ENCODE assay signal across 8 cellular contexts in genomic region chr11:12122083-12122482, GRCh38. TPM values are rescaled to one million over a fixed set of nuclear protein-coding genes. Genes with fewer than 3 reads are reported as not detected.
DNase-seq lines count a peak whose midpoint lies in the region; ATAC-seq, FAIRE-seq and TF ChIP-seq lines count a peak whose summit lies in the region.

No MANE protein-coding gene starts in this region.

- H3K27me3 ChIP-seq in SK-N-SH (ENCODE audit: insufficient read depth) (no peaks in the 10 kb centered on the region), keratinocyte (ENCODE audit: control insufficient read depth, extremely low read depth, insufficient read depth, low read length) (no peaks in the 10 kb centered on the region)

- peak overlapping the region; percentile 32; the same call in 1 of the 2 replicates for H3K4me2 ChIP-seq in SK-N-SH
- H3K4me2 ChIP-seq in keratinocyte (ENCODE audit: control insufficient read depth, extremely low read depth, insufficient read depth, low read depth, low read length) = no peak overlapping the region

- H3K79me2 ChIP-seq in SK-N-SH (ENCODE audit: insufficient read depth) (peaks cover 100% of the 10 kb centered on the region), keratinocyte (ENCODE audit: control insufficient read depth, insufficient read depth, low read length) (peaks cover 95% of the 10 kb centered on the region)

- peak; percentile 43 for ATAC-seq in GM21786 (IDR thresholded peaks at IDR 0.05; ENCODE audit: unreplicated experiment)
- ATAC-seq in HG03135 (IDR thresholded peaks at IDR 0.05; ENCODE audit: unreplicated experiment) = no peak
- no peak for ATAC-seq in HG03280 (IDR thresholded peaks at IDR 0.05; ENCODE audit: unreplicated experiment)

- peaks cover under 1 to 25% of the 10 kb centered on the region in 2 experiments for H3K36me3 ChIP-seq in SK-N-SH (replicated peaks in 1 of 2; ENCODE audit: control insufficient read depth in 1 of 2, insufficient read depth in 2 of 2, low read length in 1 of 2)
- H3K36me3 ChIP-seq in keratinocyte (ENCODE audit: control insufficient read depth in 2 of 2, extremely low read depth in 1 of 2, insufficient read depth in 2 of 2, low read length in 2 of 2) = peaks cover 32 to 76% of the 10 kb centered on the region in 2 experiments

- no peaks in the 10 kb centered on the region for H3K9me2 ChIP-seq in SK-N-SH

- CTCF ChIA-PET in SK-N-SH (lab: Yijun Ruan, JAX) = interaction anchor here (0.8 to 1.4 kb wide), 3 partner anchors 13 to 159 kb away, joined by 3 to 8 read pairs (median 3); no protein-coding TSS in a partner anchor

- H3K9me1 ChIP-seq in keratinocyte (ENCODE audit: control insufficient read depth, extremely low read depth, insufficient read depth, low read length) = peaks cover 31% of the 10 kb centered on the region

- no peak for DNase-seq in AG09319 (ENCODE audit: extremely low read depth, low read depth)
- no peak for DNase-seq in SK-N-SH
- no peak for DNase-seq in keratinocyte (ENCODE audit: low read depth, low spot score)
- DNase-seq in activated CD4-positive, CD25-positive, alpha-beta regulatory T cell treated with anti-CD3 and anti-CD28 coated beads, Interleukin-2, amount 50 U/mL, for 72 hours = no peak
- no peak for DNase-seq in amygdala (lab: John Stamatoyannopoulos, UW)

- peaks cover 0 to 50% of the 10 kb centered on the region in 2 experiments; a peak in 2 of 4 replicates for H3K4me1 ChIP-seq in SK-N-SH (ENCODE audit: control insufficient read depth in 1 of 2, insufficient read depth in 2 of 2, low read depth in 1 of 2, low read length in 1 of 2)
- H3K4me1 ChIP-seq in keratinocyte (ENCODE audit: control insufficient read depth, extremely low read depth, insufficient read depth, low read length) = peaks cover 92% of the 10 kb centered on the region

- TF ChIP-seq RAD21 in SK-N-SH (IDR thresholded peaks at IDR 0.05; ENCODE audit: low read length) = 0 out of 2 replicates have a peak, but pooled peaks have one; percentile 32

- H3K9ac ChIP-seq in SK-N-SH (no peak overlapping the region), keratinocyte (ENCODE audit: control insufficient read depth, extremely low read depth, insufficient read depth, low read length) (no peak overlapping the region)

- peak; percentile 32 for TF ChIP-seq CTCF in AG09319 (IDR thresholded peaks at IDR 0.05; ENCODE audit: low read depth, low read length)
- TF ChIP-seq CTCF in SK-N-SH (IDR thresholded peaks at IDR 0.05) = peak; percentile 63
- peak; percentile 65 to 76 (median 73) for TF ChIP-seq CTCF in keratinocyte (optimal IDR thresholded peaks at IDR 0.05 in 1 of 3, IDR thresholded peaks at IDR 0.05 in 1 of 3, conservative IDR thresholded peaks at IDR 0.05 in 1 of 3; ENCODE audit: extremely low read depth in 1 of 3, insufficient read depth in 2 of 3, low read length in 3 of 3)

- POLR2A ChIA-PET in SK-N-SH (lab: Yijun Ruan, JAX) = no interaction called here

- H3F3A ChIP-seq in SK-N-SH (replicated peaks; ENCODE audit: insufficient read depth) = peaks cover 47% of the 10 kb centered on the region

- no peak overlapping the region for H2AFZ ChIP-seq in SK-N-SH (ENCODE audit: low read depth)
- no peak overlapping the region for H2AFZ ChIP-seq in keratinocyte (ENCODE audit: control insufficient read depth, low read length)

- dilution Hi-C loops in keratinocyte (cut with MboI; ENCODE audit: extremely low pct_ligation_motif_present, low sequenced_read_pairs) = no loop called here

- no peak for TF ChIP-seq EP300 in SK-N-SH (IDR thresholded peaks at IDR 0.05; ENCODE audit: borderline replicate concordance in 1 of 2, low read depth in 1 of 2, low read length in 1 of 2)

- no peak for FAIRE-seq in keratinocyte (lab: Jason Lieb, UNC)

- 91% methylated on average over 6 of the region's 6 CpGs for WGBS in SK-N-SH (ENCODE audit: low lambda C conversion rate)

- H3K27ac ChIP-seq in SK-N-SH (ENCODE audit: low read depth in 2 of 2, low read length in 1 of 2) = peak overlapping the region in 1 of 2 experiments; percentile 78; a peak in 2 of 4 replicates
- peak overlapping the region; percentile 59 for H3K27ac ChIP-seq in keratinocyte (ENCODE audit: control insufficient read depth, insufficient read depth, low read length)

- H4K20me1 ChIP-seq in SK-N-SH (ENCODE audit: insufficient read depth) (peaks cover 79% of the 10 kb centered on the region), keratinocyte (ENCODE audit: control insufficient read depth, extremely low read depth, insufficient read depth, low read length) (peaks cover 58% of the 10 kb centered on the region)

- no peak overlapping the region for H3K4me3 ChIP-seq in SK-N-SH (ENCODE audit: low read depth in 2 of 2, low read length in 1 of 2)
- no peak overlapping the region for H3K4me3 ChIP-seq in keratinocyte (ENCODE audit: control insufficient read depth in 2 of 3, extremely low read depth in 1 of 3, insufficient read depth in 2 of 3, low read depth in 1 of 3, low read length in 3 of 3)

- H3K9me3 ChIP-seq in SK-N-SH (no peaks in the 10 kb centered on the region), keratinocyte (ENCODE audit: control insufficient read depth, low read depth, low read length) (no peaks in the 10 kb centered on the region)

TF ChIP-seq in SK-N-SH, 30 proteins besides CTCF, POLR2A, EP300 and RAD21:
- TF ChIP-seq SMC3 (IDR thresholded peaks at IDR 0.05; ENCODE audit: low read depth, low read length) (peak; percentile 24; the same call in 1 of the 2 replicates), MXI1 (IDR thresholded peaks at IDR 0.05; ENCODE audit: low read depth, low read length) (no peak)

RNA-seq across cellular contexts. Expression of gene MICAL2, which starts 11.7 kb away (rescaled TPM):
- 54.6 and 67.9 TPM in 2 replicates for polyA plus RNA-seq in SK-N-SH (2012; rRNA removed)
- 38.0 and 41.1 TPM in 2 replicates for polyA plus RNA-seq in SK-N-SH (2012; cell fraction: cytosol; rRNA removed)
- polyA plus RNA-seq in SK-N-SH (2012; cell fraction: nucleus; rRNA removed) = 76.3 and 84.6 TPM in 2 replicates
- polyA plus RNA-seq in keratinocyte = 72.7 to 124 TPM (median 83.9 TPM) in 3 replicates
- 172 TPM for polyA plus RNA-seq in keratinocyte (2011; ENCODE audit: low read depth)
- polyA plus RNA-seq in keratinocyte (2011; cell fraction: cytosol; rRNA removed) = 76.6 and 79.2 TPM in 2 replicates
- polyA plus RNA-seq in keratinocyte (2011; cell fraction: nucleus; rRNA removed) = 175 and 197 TPM in 2 replicates
- 52.2 and 143 TPM in 2 replicates for polyA plus RNA-seq in keratinocyte (2012; ENCODE audit: low replicate concordance)
- 218 to 406 TPM (median 316 TPM) in 3 replicates for polyA minus RNA-seq in keratinocyte
- 176 TPM for polyA minus RNA-seq in keratinocyte (2011; cell fraction: cytosol; rRNA and poly(A)+ RNA removed)
- 292 and 558 TPM in 2 replicates for polyA minus RNA-seq in keratinocyte (2011; cell fraction: nucleus; rRNA and poly(A)+ RNA removed)
